12 cellular contexts compared by ENCODE assay signal in genomic region chr7:35646289-35647033, GRCh38. TPM values are rescaled to one million over a fixed set of nuclear protein-coding genes. Genes with fewer than 3 reads are reported as not detected.
DNase-seq lines count a peak whose midpoint lies in the region; ATAC-seq, FAIRE-seq and TF ChIP-seq lines count a peak whose summit lies in the region.
"Had no signal": no experiment of that assay in that cellular context is flagged by ENCODE, and none has a peak within 500 bp of the region (broad histone marks: within the 10 kb centered on the region; RNA-seq: fewer than 3 reads in every experiment).

No MANE protein-coding gene starts in this region.

- no peaks in the 10 kb centered on the region for H4K20me1 ChIP-seq in GM12878 (ENCODE audit: control insufficient read depth, insufficient read depth)

- WGBS in GM12878 (ENCODE audit: insufficient coverage, insufficient replicate concordance, low lambda C conversion rate, missing lambda C conversion rate): 3% methylated on average over 3 of the region's 3 CpGs
- WGBS in mesenchymal stem cell: no CpG with 5 or more reads among the region's 3 CpGs

- TF ChIP-seq CTCF in GM12878 (IDR thresholded peaks at IDR 0.05 in 2 of 3, conservative IDR thresholded peaks at IDR 0.05 in 1 of 3; ENCODE audit: control insufficient read depth in 2 of 3, extremely low read depth in 1 of 3, insufficient read depth in 1 of 3, low read depth in 3 of 3, low read length in 3 of 3) (no peak), upper lobe of right lung (IDR thresholded peaks at IDR 0.05) (no peak)

- no peaks in the 10 kb centered on the region for H3K9me3 Mint-ChIP-seq in activated naive CD4-positive, alpha-beta T cell treated with anti-CD3 and anti-CD28 coated beads for 36 hours
- no peaks in the 10 kb centered on the region for H3K9me3 Mint-ChIP-seq in T-helper 2 cell treated with Interferon-gamma antibody and Interleukin-4, amounts not matched to agents 5 μg/mL and 100 μg/mL, for 36 hours

- H4K8ac ChIP-seq in mesenchymal stem cell (ENCODE audit: low read length): no peak overlapping the region

- peak overlapping the region; percentile 47 for H3K27ac Mint-ChIP-seq in activated naive CD4-positive, alpha-beta T cell treated with anti-CD3 and anti-CD28 coated beads for 36 hours
- no peak overlapping the region for H3K27ac Mint-ChIP-seq in T-helper 2 cell treated with Interferon-gamma antibody and Interleukin-4, amounts not matched to agents 5 μg/mL and 100 μg/mL, for 36 hours

- peak overlapping the region; percentile 6; the same call in 1 of the 2 replicates for H3K4me3 ChIP-seq in GM12878
- H3K4me3 ChIP-seq in mesenchymal stem cell (ENCODE audit: insufficient read depth in 1 of 2, low read depth in 1 of 2, low read length in 2 of 2): no peak overlapping the region
- no peak overlapping the region for H3K4me3 ChIP-seq in upper lobe of right lung
- H3K4me3 ChIP-seq: tibial artery had no signal

- H2BK120ac ChIP-seq in mesenchymal stem cell (ENCODE audit: low read depth, low read length): no peak overlapping the region

- SMC1A ChIA-PET in GM12878 (lab: Charles Lee; ENCODE audit: uncharacterized antibody, unreplicated experiment): interaction anchor here (0.6 to 2.5 kb wide), 13 partner anchors 9 to 235 kb away, joined by 3 to 11 read pairs (median 6); no protein-coding TSS in a partner anchor

- H3K4me1 ChIP-seq in GM12878 (ENCODE audit: control insufficient read depth, insufficient read depth, low read length): peaks cover 22% of the 10 kb centered on the region
- peaks cover 1% of the 10 kb centered on the region for H3K4me1 ChIP-seq in mesenchymal stem cell (ENCODE audit: control insufficient read depth, insufficient read depth, low read depth, low read length)
- peaks cover 26% of the 10 kb centered on the region for H3K4me1 ChIP-seq in upper lobe of right lung

- H3K14ac ChIP-seq in mesenchymal stem cell (ENCODE audit: low read length in 2 of 2): no peak overlapping the region

- H2AFZ ChIP-seq in GM12878 (ENCODE audit: control insufficient read depth, low read depth, low read length) (no peak overlapping the region), mesenchymal stem cell (ENCODE audit: low read depth, low read length) (no peak overlapping the region)

- TF ChIP-seq RAD21 in GM12878 (IDR thresholded peaks at IDR 0.05; ENCODE audit: insufficient read depth, low read depth, low read length): no peak

- H3K4me3 Mint-ChIP-seq in activated naive CD4-positive, alpha-beta T cell treated with anti-CD3 and anti-CD28 coated beads for 36 hours: no peak overlapping the region
- H3K4me3 Mint-ChIP-seq in T-helper 2 cell treated with Interferon-gamma antibody and Interleukin-4, amounts not matched to agents 5 μg/mL and 100 μg/mL, for 36 hours: no peak overlapping the region

- no peak for FAIRE-seq in GM12878 (lab: Jason Lieb, UNC)
- FAIRE-seq: GM12892 had no signal

- in situ Hi-C loops in GM12878 (cut with MboI): no loop called here

- no peak overlapping the region for H2AK5ac ChIP-seq in mesenchymal stem cell (ENCODE audit: low read length, severe bottlenecking)

- DNase-seq in activated naive CD4-positive, alpha-beta T cell treated with anti-CD3 and anti-CD28 coated beads for 36 hours: peak; percentile 14
- no peak for DNase-seq in activated naive CD4-positive, alpha-beta T cell treated with anti-CD3 and anti-CD28 coated beads, Interleukin-2, amount 50 U/mL, for 16 hours
- DNase-seq in GM12878 (ENCODE audit: low read depth, low spot score) (no peak), mesenchymal stem cell (peak; percentile 51), upper lobe of right lung (no peak), cerebellum (ENCODE audit: low spot score) (no peak)
- DNase-seq in T-helper 2 cell treated with Interferon-gamma antibody and Interleukin-4, amounts not matched to agents 5 μg/mL and 100 μg/mL, for 36 hours (ENCODE audit: low spot score): no peak
- DNase-seq: NCI-H446 treated with DMSO at 0.1 percent for 48 hours; stimulated activated CD4-positive, alpha-beta T cell treated with anti-CD3 and anti-CD28 coated beads, Interleukin-12 subunit alpha, Interleukin-12 subunit beta, amount 100 ng/mL, for 4 hours; tibial artery had no signal

- no peak for TF ChIP-seq EP300 in GM12878 (IDR thresholded peaks at IDR 0.05; ENCODE audit: borderline replicate concordance in 1 of 2, control insufficient read depth in 1 of 2, low read depth in 2 of 2, low read length in 2 of 2)

- peaks cover 2% of the 10 kb centered on the region; the same call in 1 of the 2 replicates for H3K79me2 ChIP-seq in GM12878 (ENCODE audit: control insufficient read depth, insufficient read depth, low read length)

- POLR2A ChIA-PET in GM12878 (lab: Charles Lee): interaction anchor here (0.7 to 1.0 kb wide), 2 partner anchors 79 to 153 kb away, joined by 3 to 4 read pairs; no protein-coding TSS in a partner anchor

- peak; percentile 58 for ATAC-seq in GM12878
- ATAC-seq in upper lobe of right lung: no peak
- no peak for ATAC-seq in GM19397 (IDR thresholded peaks at IDR 0.05; ENCODE audit: unreplicated experiment)

- H2BK12ac ChIP-seq in mesenchymal stem cell (ENCODE audit: low read length in 2 of 2): no peak overlapping the region

- no peak overlapping the region for H2BK5ac ChIP-seq in mesenchymal stem cell (ENCODE audit: low read depth, low read length, poor library complexity, severe bottlenecking)

- H3K4ac ChIP-seq in mesenchymal stem cell (ENCODE audit: low read depth in 1 of 2, low read length in 2 of 2): no peak overlapping the region

- CTCF ChIA-PET in activated naive CD4-positive, alpha-beta T cell treated with anti-CD3 and anti-CD28 coated beads for 36 hours (lab: Charles Lee): interaction anchor here (0.6 to 1.3 kb wide), 4 partner anchors 9 to 48 kb away, joined by 3 to 4 read pairs (median 3); no protein-coding TSS in a partner anchor
- CTCF ChIA-PET in GM12878 (lab: Yijun Ruan, JAX): interaction anchor here (0.6 to 1.3 kb wide), 6 partner anchors 11 to 751 kb away, joined by 3 to 4 read pairs (median 3); no protein-coding TSS in a partner anchor

- no peak overlapping the region for H3K18ac ChIP-seq in mesenchymal stem cell (ENCODE audit: low read depth in 1 of 2, low read length in 2 of 2)

- H3K9me3 ChIP-seq in GM12878 (replicated peaks; ENCODE audit: control insufficient read depth, insufficient read depth, low read length) (no peaks in the 10 kb centered on the region; the same call in 2 of the 3 replicates), mesenchymal stem cell (ENCODE audit: control insufficient read depth, low read length) (no peaks in the 10 kb centered on the region), upper lobe of right lung (no peaks in the 10 kb centered on the region)
- H3K9me3 ChIP-seq: tibial artery had no signal

- intact Hi-C loops in activated naive CD4-positive, alpha-beta T cell treated with anti-CD3 and anti-CD28 coated beads for 36 hours (cut with micrococcal nuclease): loop anchor here (5.0 kb wide), 1 partner anchor 256 kb away; no protein-coding TSS in a partner anchor
- intact Hi-C loops in GM12878 (cut with micrococcal nuclease; ENCODE audit: unreplicated experiment) (loop anchor here (5.0 kb wide), 1 partner anchor 46 kb away; no protein-coding TSS in a partner anchor), upper lobe of right lung (cut with DNase I) (no loop called here)

- no peak overlapping the region for H3K9ac ChIP-seq in GM12878 (ENCODE audit: control insufficient read depth, insufficient read depth, low read length)
- H3K9ac ChIP-seq in mesenchymal stem cell (ENCODE audit: low read length): no peak overlapping the region

- peaks cover 31% of the 10 kb centered on the region for H3K79me1 ChIP-seq in mesenchymal stem cell (replicated peaks; ENCODE audit: low read length, poor library complexity, severe bottlenecking)

- RAD21 ChIA-PET in GM12878 (lab: Charles Lee; ENCODE audit: unreplicated experiment): interaction anchor here (1.0 to 2.0 kb wide), 6 partner anchors 11 to 81 kb away, joined by 3 to 6 read pairs (median 4); no protein-coding TSS in a partner anchor

- H4K91ac ChIP-seq in mesenchymal stem cell (ENCODE audit: low read length): no peak overlapping the region

- H3K27me3 ChIP-seq in GM12878 (replicated peaks in 1 of 2; ENCODE audit: control insufficient read depth in 2 of 2, insufficient read depth in 2 of 2, low read length in 1 of 2): no peaks in the 10 kb centered on the region
- H3K27me3 ChIP-seq in mesenchymal stem cell (ENCODE audit: control insufficient read depth in 1 of 2, insufficient read depth in 1 of 2, low read length in 2 of 2): no peaks in the 10 kb centered on the region
- no peaks in the 10 kb centered on the region for H3K27me3 ChIP-seq in upper lobe of right lung
- H3K27me3 ChIP-seq: tibial artery had no signal

- H3K36me3 Mint-ChIP-seq in activated naive CD4-positive, alpha-beta T cell treated with anti-CD3 and anti-CD28 coated beads for 36 hours (ENCODE audit: low read depth): peaks cover 8% of the 10 kb centered on the region
- peaks cover 16% of the 10 kb centered on the region for H3K36me3 Mint-ChIP-seq in T-helper 2 cell treated with Interferon-gamma antibody and Interleukin-4, amounts not matched to agents 5 μg/mL and 100 μg/mL, for 36 hours (ENCODE audit: low read depth)

- H3K23ac ChIP-seq in mesenchymal stem cell (ENCODE audit: low read length in 2 of 2): no peak overlapping the region

- no peak overlapping the region for H2BK15ac ChIP-seq in mesenchymal stem cell (ENCODE audit: low read depth, poor library complexity, severe bottlenecking)

- BruUV-seq in GM12878 (replicated peaks; lab: Mats Ljungman, UMichigan): no TSS peak

- H3K27ac ChIP-seq in GM12878 (ENCODE audit: control insufficient read depth, insufficient read depth): peak overlapping the region; percentile 58
- no peak overlapping the region for H3K27ac ChIP-seq in mesenchymal stem cell (ENCODE audit: low read length, poor library complexity, severe bottlenecking)
- peak overlapping the region; percentile 25 for H3K27ac ChIP-seq in upper lobe of right lung
- H3K27ac ChIP-seq: tibial artery had no signal

- TF ChIP-seq POLR2A in GM12878 (IDR thresholded peaks at IDR 0.05; ENCODE audit: low read depth, low read length): no peak

- peaks cover 56% of the 10 kb centered on the region for H3K4me1 Mint-ChIP-seq in activated naive CD4-positive, alpha-beta T cell treated with anti-CD3 and anti-CD28 coated beads for 36 hours (ENCODE audit: low read depth)
- peaks cover 16% of the 10 kb centered on the region for H3K4me1 Mint-ChIP-seq in T-helper 2 cell treated with Interferon-gamma antibody and Interleukin-4, amounts not matched to agents 5 μg/mL and 100 μg/mL, for 36 hours (ENCODE audit: low read depth)

- peak overlapping the region; percentile 31 for H3K4me2 ChIP-seq in GM12878 (ENCODE audit: control insufficient read depth, insufficient read depth)
- H3K4me2 ChIP-seq in mesenchymal stem cell (ENCODE audit: low read length, poor library complexity, severe bottlenecking): no peak overlapping the region

- no peaks in the 10 kb centered on the region for H3K27me3 Mint-ChIP-seq in activated naive CD4-positive, alpha-beta T cell treated with anti-CD3 and anti-CD28 coated beads for 36 hours (ENCODE audit: low read depth)
- H3K27me3 Mint-ChIP-seq in T-helper 2 cell treated with Interferon-gamma antibody and Interleukin-4, amounts not matched to agents 5 μg/mL and 100 μg/mL, for 36 hours (ENCODE audit: low read depth): no peaks in the 10 kb centered on the region

- H3K36me3 ChIP-seq in GM12878 (ENCODE audit: control insufficient read depth in 2 of 2, insufficient read depth in 2 of 2, low read length in 1 of 2): peaks cover 4 to 5% of the 10 kb centered on the region in 2 experiments; a peak in 2 of 4 replicates
- peaks cover 11 to 42% of the 10 kb centered on the region in 2 experiments for H3K36me3 ChIP-seq in mesenchymal stem cell (ENCODE audit: control insufficient read depth in 1 of 2, insufficient read depth in 2 of 2, low read depth in 1 of 2, low read length in 2 of 2)
- H3K36me3 ChIP-seq in upper lobe of right lung: no peaks in the 10 kb centered on the region

RNA-seq across cellular contexts. Expression of gene HERPUD2, which starts 48.5 kb away (rescaled TPM):
- 10 to 100 TPM; 20.3 to 22.4 TPM for total RNA-seq in activated naive CD4-positive, alpha-beta T cell treated with anti-CD3 and anti-CD28 coated beads for 36 hours
- 31.4 and 31.7 TPM in 2 replicates for total RNA-seq in GM12878 (2013; cell fraction: nucleolus; rRNA removed)
- 14.2 and 15.0 TPM in 2 replicates for total RNA-seq in GM12878 (2014; rRNA removed)
- total RNA-seq in GM12878 (2014; rRNA removed; fragmentation: Illumina TruSeq; extraction: Trizol): 12.2 and 12.3 TPM in 2 replicates
- 13.0 and 13.3 TPM in 2 replicates for total RNA-seq in GM12878 (2021)
- polyA plus RNA-seq in GM12878 (2011; ENCODE audit: low read depth): 7.0 TPM
- 48.6 and 69.6 TPM in 2 replicates for polyA plus RNA-seq in GM12878 (2011; rRNA removed)
- 58.5 and 63.7 TPM in 2 replicates for polyA plus RNA-seq in GM12878 (2011; cell fraction: cytosol; rRNA removed)
- polyA plus RNA-seq in GM12878 (2011; cell fraction: nucleus; rRNA removed): 22.7 and 30.8 TPM in 2 replicates
- 9.0 and 13.7 TPM in 2 replicates for polyA plus RNA-seq in GM12878 (2012)
- polyA plus RNA-seq in GM12878 (2014; fragmentation: Illumina TruSeq; extraction: Trizol): 18.7 and 19.4 TPM in 2 replicates
- 1 to 10 TPM; 4.7 to 6.8 TPM for polyA plus RNA-seq in GM12878 (2014; fragmentation: Nextera tagmentation; extraction: Ambion mirVana)
- 14.4 TPM in 2 replicates for polyA plus RNA-seq in GM12878 (2014; rRNA removed)
- polyA plus RNA-seq in GM12878 (2016; fragmentation: Nextera tagmentation; extraction: Ambion mirVana): 10 to 100 TPM; 13.7 to 15.2 TPM
- 89.5 and 97.7 TPM in 2 replicates for polyA minus RNA-seq in GM12878 (2011; rRNA and poly(A)+ RNA removed)
- 22.2 and 25.8 TPM in 2 replicates for polyA minus RNA-seq in GM12878 (2011; cell fraction: cytosol; rRNA and poly(A)+ RNA removed)
- 44.2 and 67.9 TPM in 2 replicates for polyA minus RNA-seq in GM12878 (2011; cell fraction: nucleus; rRNA and poly(A)+ RNA removed)
- polyA plus RNA-seq in mesenchymal stem cell (2013, experiment 1 of 2): 35.5 TPM
- polyA plus RNA-seq in mesenchymal stem cell (2013, experiment 2 of 2): 34.4 TPM
- total RNA-seq in upper lobe of right lung: 32.6 TPM
- 28.9 TPM for total RNA-seq in cerebellum

Comparison
In these comparisons a context has a peak if more than half of its experiments do, and no peak if none do; other contexts are left out.
1. DNase-seq: peak in activated naive CD4-positive, alpha-beta T cell treated with anti-CD3 and anti-CD28 coated beads for 36 hours (single experiment) and mesenchymal stem cell (single experiment); none in activated naive CD4-positive, alpha-beta T cell treated with anti-CD3 and anti-CD28 coated beads, Interleukin-2, amount 50 U/mL, for 16 hours (single experiment), GM12878 (single experiment), upper lobe of right lung (single experiment), T-helper 2 cell treated with Interferon-gamma antibody and Interleukin-4, amounts not matched to agents 5 μg/mL and 100 μg/mL, for 36 hours (single experiment) and cerebellum (single experiment).